ENCODE assay signal across 2 cellular contexts in the genomic region with DNA sequence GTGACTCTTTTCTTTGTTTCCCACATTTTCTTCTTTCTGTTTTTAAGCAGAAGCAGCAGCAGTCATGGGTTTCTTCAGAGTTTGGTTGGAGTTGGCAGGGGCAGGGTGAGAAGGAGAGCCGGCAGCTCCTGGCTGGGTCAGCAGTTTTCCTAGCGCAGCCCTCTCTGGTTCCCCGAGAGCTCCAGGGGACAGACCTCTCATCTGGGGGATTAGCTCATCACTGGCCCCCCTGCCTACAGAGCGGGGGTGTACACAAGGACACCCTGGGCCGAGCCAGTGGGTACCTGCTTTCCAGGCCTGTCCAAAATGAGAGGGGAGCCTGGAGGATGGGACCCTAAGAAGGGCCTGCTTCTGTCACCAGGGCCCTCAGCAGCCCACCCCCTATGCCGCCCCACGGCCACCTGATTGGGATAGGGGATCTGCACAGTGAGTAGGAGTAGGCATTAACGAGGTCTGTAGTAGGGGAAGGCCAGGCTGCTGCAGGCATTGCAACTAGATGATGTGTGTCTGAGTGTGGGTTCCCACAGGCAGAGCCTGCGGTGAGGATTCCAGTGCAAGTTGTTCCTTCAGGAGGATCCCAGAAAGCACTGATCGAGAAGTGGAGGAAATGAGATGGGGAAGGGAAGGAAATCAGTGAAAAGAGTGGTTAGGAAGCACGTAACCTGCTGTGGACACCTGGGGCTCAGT.
TF ChIP-seq lines count a peak whose summit lies in the region.

No MANE protein-coding gene starts in this region.

TF ChIP-seq in SK-N-SH, 30 proteins besides CTCF, POLR2A, EP300 and RAD21 (continued from another document):
- no peak for TF ChIP-seq MAX (IDR thresholded peaks at IDR 0.05; ENCODE audit: low read depth)

TF ChIP-seq in SK-N-SH treated with all-trans-retinoic acid at 6 μM for 48 hours, 23 proteins besides CTCF, POLR2A, EP300 and RAD21 (continued from another document):
- TF ChIP-seq ESRRG (CRISPR knock-in tag; IDR thresholded peaks at IDR 0.05) (no peak), ISL1 (CRISPR knock-in tag; IDR thresholded peaks at IDR 0.05) (no peak), ZFP30 (CRISPR knock-in tag; IDR thresholded peaks at IDR 0.05) (no peak)
